Comparison of ENCODE assay signal across 2 cellular contexts in the genomic region with DNA sequence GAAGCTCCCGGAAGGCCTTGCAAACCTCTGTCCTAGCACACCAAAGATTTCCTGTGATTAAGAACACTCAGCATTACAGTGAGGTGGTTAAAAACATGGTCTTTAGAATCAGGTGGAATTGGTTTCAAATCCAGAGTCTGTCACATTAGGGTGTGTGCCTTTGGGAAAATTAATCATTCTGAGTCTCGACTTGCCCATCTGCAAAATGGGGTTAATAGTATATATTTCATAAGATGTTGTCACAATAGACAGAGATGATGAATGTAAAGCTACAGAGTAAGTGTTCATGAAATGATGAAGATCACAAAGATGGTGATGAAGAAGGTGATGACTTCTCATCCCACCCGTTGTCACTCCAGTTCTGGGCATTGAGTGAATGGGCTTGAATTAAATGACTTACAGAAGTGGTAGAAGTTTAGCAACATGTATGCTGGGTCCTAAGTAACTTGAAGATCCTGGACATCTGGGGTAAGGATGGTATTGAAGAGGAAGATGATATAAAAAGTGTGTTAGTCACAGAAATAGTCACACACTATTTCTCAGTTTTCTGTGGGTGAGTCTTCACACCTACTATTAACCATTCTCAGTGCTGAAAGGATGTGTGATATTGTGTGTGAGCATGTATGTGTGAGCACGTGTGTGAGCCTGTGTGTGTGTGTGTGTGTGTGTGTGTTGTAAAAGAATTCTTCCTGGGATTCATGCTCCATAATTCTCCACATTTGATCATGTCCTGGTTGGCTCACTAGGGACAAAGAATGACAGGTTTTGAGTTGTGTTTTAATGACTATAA.
TF ChIP-seq lines count a peak whose summit lies in the region.

No MANE protein-coding gene starts in this region.

TF ChIP-seq in HEK293, 187 proteins besides CTCF, POLR2A, EP300 and RAD21:
- TF ChIP-seq, protein P1, sequence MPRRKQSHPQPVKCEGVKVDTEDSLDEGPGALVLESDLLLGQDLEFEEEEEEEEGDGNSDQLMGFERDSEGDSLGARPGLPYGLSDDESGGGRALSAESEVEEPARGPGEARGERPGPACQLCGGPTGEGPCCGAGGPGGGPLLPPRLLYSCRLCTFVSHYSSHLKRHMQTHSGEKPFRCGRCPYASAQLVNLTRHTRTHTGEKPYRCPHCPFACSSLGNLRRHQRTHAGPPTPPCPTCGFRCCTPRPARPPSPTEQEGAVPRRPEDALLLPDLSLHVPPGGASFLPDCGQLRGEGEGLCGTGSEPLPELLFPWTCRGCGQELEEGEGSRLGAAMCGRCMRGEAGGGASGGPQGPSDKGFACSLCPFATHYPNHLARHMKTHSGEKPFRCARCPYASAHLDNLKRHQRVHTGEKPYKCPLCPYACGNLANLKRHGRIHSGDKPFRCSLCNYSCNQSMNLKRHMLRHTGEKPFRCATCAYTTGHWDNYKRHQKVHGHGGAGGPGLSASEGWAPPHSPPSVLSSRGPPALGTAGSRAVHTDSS (tag by site-specific recombination; IDR thresholded peaks at IDR 0.05), result peak; percentile 42; the same call in 1 of the 2 replicates
- TF ChIP-seq ZSCAN23 (tag by site-specific recombination; IDR thresholded peaks at IDR 0.05), result no peak

TF ChIP-seq in GM12878, 131 proteins besides CTCF, POLR2A, EP300 and RAD21:
- no peak for TF ChIP-seq ZZZ3 (IDR thresholded peaks at IDR 0.05; ENCODE audit: control insufficient read depth, insufficient read length, low read depth)
- no peak for TF ChIP-seq JUNB (IDR thresholded peaks at IDR 0.05)
- TF ChIP-seq TCF12 (IDR thresholded peaks at IDR 0.05; ENCODE audit: low read depth, low read length), result no peak
- TF ChIP-seq, protein P2, sequence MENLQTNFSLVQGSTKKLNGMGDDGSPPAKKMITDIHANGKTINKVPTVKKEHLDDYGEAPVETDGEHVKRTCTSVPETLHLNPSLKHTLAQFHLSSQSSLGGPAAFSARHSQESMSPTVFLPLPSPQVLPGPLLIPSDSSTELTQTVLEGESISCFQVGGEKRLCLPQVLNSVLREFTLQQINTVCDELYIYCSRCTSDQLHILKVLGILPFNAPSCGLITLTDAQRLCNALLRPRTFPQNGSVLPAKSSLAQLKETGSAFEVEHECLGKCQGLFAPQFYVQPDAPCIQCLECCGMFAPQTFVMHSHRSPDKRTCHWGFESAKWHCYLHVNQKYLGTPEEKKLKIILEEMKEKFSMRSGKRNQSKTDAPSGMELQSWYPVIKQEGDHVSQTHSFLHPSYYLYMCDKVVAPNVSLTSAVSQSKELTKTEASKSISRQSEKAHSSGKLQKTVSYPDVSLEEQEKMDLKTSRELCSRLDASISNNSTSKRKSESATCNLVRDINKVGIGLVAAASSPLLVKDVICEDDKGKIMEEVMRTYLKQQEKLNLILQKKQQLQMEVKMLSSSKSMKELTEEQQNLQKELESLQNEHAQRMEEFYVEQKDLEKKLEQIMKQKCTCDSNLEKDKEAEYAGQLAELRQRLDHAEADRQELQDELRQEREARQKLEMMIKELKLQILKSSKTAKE (IDR thresholded peaks at IDR 0.05; ENCODE audit: low read depth, poor library complexity, severe bottlenecking), result no peak
- TF ChIP-seq RAD51 (IDR thresholded peaks at IDR 0.05), result no peak
- no peak for TF ChIP-seq BMI1 (IDR thresholded peaks at IDR 0.05; ENCODE audit: borderline replicate concordance)
- TF ChIP-seq, protein P3, sequence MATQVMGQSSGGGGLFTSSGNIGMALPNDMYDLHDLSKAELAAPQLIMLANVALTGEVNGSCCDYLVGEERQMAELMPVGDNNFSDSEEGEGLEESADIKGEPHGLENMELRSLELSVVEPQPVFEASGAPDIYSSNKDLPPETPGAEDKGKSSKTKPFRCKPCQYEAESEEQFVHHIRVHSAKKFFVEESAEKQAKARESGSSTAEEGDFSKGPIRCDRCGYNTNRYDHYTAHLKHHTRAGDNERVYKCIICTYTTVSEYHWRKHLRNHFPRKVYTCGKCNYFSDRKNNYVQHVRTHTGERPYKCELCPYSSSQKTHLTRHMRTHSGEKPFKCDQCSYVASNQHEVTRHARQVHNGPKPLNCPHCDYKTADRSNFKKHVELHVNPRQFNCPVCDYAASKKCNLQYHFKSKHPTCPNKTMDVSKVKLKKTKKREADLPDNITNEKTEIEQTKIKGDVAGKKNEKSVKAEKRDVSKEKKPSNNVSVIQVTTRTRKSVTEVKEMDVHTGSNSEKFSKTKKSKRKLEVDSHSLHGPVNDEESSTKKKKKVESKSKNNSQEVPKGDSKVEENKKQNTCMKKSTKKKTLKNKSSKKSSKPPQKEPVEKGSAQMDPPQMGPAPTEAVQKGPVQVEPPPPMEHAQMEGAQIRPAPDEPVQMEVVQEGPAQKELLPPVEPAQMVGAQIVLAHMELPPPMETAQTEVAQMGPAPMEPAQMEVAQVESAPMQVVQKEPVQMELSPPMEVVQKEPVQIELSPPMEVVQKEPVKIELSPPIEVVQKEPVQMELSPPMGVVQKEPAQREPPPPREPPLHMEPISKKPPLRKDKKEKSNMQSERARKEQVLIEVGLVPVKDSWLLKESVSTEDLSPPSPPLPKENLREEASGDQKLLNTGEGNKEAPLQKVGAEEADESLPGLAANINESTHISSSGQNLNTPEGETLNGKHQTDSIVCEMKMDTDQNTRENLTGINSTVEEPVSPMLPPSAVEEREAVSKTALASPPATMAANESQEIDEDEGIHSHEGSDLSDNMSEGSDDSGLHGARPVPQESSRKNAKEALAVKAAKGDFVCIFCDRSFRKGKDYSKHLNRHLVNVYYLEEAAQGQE (IDR thresholded peaks at IDR 0.05; ENCODE audit: low read depth, low read length), result no peak
- TF ChIP-seq NBN (IDR thresholded peaks at IDR 0.05), result 0 out of 2 replicates have a peak, but pooled peaks have one; percentile 41
- TF ChIP-seq MEF2B (IDR thresholded peaks at IDR 0.05; ENCODE audit: partially characterized antibody, poor library complexity, severe bottlenecking), result no peak
- TF ChIP-seq IKZF1 (conservative IDR thresholded peaks at IDR 0.05), result peak; percentile 44; the same call in 1 of the 2 replicates
- no peak for TF ChIP-seq ESRRA (IDR thresholded peaks at IDR 0.05; ENCODE audit: low read length)
- TF ChIP-seq MXI1 (IDR thresholded peaks at IDR 0.05; ENCODE audit: low read depth, low read length), result no peak
- TF ChIP-seq HDAC6 (IDR thresholded peaks at IDR 0.05; ENCODE audit: unreplicated experiment), result no peak
- TF ChIP-seq, protein P4, sequence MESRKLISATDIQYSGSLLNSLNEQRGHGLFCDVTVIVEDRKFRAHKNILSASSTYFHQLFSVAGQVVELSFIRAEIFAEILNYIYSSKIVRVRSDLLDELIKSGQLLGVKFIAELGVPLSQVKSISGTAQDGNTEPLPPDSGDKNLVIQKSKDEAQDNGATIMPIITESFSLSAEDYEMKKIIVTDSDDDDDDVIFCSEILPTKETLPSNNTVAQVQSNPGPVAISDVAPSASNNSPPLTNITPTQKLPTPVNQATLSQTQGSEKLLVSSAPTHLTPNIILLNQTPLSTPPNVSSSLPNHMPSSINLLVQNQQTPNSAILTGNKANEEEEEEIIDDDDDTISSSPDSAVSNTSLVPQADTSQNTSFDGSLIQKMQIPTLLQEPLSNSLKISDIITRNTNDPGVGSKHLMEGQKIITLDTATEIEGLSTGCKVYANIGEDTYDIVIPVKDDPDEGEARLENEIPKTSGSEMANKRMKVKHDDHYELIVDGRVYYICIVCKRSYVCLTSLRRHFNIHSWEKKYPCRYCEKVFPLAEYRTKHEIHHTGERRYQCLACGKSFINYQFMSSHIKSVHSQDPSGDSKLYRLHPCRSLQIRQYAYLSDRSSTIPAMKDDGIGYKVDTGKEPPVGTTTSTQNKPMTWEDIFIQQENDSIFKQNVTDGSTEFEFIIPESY (IDR thresholded peaks at IDR 0.05), result no peak
- TF ChIP-seq BHLHE40 (IDR thresholded peaks at IDR 0.05; ENCODE audit: borderline replicate concordance in 1 of 2, low read depth in 2 of 2, low read length in 1 of 2), result peak; percentile 74 to 78; a peak in 3 of 4 replicates
- TF ChIP-seq PAX8 (IDR thresholded peaks at IDR 0.05), result no peak
- no peak for TF ChIP-seq NFYA (IDR thresholded peaks at IDR 0.05; ENCODE audit: borderline replicate concordance, low read depth, low read length)
- no peak for TF ChIP-seq POLR2AphosphoS2 (IDR thresholded peaks at IDR 0.05; ENCODE audit: low read depth, low read length)
- TF ChIP-seq LARP7 (IDR thresholded peaks at IDR 0.05), result no peak
- TF ChIP-seq, protein P5, sequence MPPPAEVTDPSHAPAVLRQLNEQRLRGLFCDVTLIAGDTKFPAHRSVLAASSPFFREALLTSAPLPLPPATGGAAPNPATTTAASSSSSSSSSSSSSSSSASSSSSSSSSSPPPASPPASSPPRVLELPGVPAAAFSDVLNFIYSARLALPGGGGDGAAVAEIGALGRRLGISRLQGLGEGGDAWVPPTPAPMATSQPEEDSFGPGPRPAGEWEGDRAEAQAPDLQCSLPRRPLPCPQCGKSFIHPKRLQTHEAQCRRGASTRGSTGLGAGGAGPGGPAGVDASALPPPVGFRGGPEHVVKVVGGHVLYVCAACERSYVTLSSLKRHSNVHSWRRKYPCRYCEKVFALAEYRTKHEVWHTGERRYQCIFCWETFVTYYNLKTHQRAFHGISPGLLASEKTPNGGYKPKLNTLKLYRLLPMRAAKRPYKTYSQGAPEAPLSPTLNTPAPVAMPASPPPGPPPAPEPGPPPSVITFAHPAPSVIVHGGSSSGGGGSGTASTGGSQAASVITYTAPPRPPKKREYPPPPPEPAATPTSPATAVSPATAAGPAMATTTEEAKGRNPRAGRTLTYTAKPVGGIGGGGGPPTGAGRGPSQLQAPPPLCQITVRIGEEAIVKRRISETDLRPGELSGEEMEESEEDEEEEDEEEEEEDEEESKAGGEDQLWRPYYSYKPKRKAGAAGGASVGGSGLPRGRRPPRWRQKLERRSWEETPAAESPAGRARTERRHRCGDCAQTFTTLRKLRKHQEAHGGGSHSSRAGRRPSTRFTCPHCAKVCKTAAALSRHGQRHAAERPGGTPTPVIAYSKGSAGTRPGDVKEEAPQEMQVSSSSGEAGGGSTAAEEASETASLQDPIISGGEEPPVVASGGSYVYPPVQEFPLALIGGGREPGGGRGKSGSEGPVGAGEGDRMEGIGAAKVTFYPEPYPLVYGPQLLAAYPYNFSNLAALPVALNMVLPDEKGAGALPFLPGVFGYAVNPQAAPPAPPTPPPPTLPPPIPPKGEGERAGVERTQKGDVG (CRISPR knock-in tag; IDR thresholded peaks at IDR 0.05), result no peak
- TF ChIP-seq NR2F1 (conservative IDR thresholded peaks at IDR 0.05), result no peak
- no peak for TF ChIP-seq SIN3A (IDR thresholded peaks at IDR 0.05; ENCODE audit: low read depth, low read length)
- no peak for TF ChIP-seq ZNF207 (IDR thresholded peaks at IDR 0.05; ENCODE audit: borderline replicate concordance)
- TF ChIP-seq SUPT20H (IDR thresholded peaks at IDR 0.05; ENCODE audit: borderline replicate concordance, control insufficient read depth, low read depth, low read length), result no peak
- no peak for TF ChIP-seq SMARCA5 (IDR thresholded peaks at IDR 0.05)
- TF ChIP-seq IKZF2 (IDR thresholded peaks at IDR 0.05), result peak; percentile 24 to 42; a peak in 1 of 4 replicates
- no peak for TF ChIP-seq TAF1 (IDR thresholded peaks at IDR 0.05; ENCODE audit: borderline replicate concordance, low read depth, low read length)
- TF ChIP-seq NRF1 (conservative IDR thresholded peaks at IDR 0.05; ENCODE audit: low read depth, low read length), result no peak
- no peak for TF ChIP-seq RFX5 (IDR thresholded peaks at IDR 0.05; ENCODE audit: low read depth, low read length)
